24 cellular contexts compared by ENCODE assay signal in the genomic region with DNA sequence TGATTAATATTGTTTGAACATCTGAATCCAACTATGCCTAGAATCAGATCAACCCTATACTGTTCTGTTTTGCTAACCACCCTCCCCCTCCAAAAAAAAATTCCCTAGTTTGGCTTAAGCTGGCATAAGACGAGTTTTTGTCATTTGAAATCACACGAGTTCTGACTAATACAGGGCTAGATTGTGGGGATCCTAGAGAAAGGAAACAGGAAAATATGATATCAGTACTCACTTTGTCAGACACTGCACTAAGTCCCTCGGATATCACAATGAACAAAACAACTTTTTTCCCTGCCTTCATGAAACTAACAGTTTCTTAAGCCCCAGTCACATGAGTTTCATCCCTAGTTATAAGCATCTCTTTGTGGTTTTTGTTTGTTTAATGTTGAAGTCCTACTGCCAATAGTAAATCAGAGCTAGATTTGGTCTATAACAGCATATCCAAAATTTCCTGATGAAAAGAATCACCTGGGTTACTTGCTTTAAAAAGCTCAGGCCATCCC.
"Had no signal": no experiment of that assay in that cellular context is flagged by ENCODE, and none has a peak within 500 bp of the region (broad histone marks: within the 10 kb centered on the region; RNA-seq: fewer than 3 reads in every experiment).

No MANE protein-coding gene starts in this region.

- H3K27ac Mint-ChIP-seq: activated CD4-positive, alpha-beta memory T cell treated with anti-CD3 and anti-CD28 coated beads for 36 hours; activated naive CD4-positive, alpha-beta T cell treated with anti-CD3 and anti-CD28 coated beads for 36 hours; mesothelial cell of epicardium; natural killer cell; T-helper 17 cell had no signal

- DNase-seq: activated CD4-positive, alpha-beta memory T cell treated with anti-CD3 and anti-CD28 coated beads for 36 hours; activated CD4-positive, alpha-beta T cell treated with anti-CD3 and anti-CD28 coated beads for 4 hours; activated CD4-positive, CD25-positive, alpha-beta regulatory T cell; activated naive CD4-positive, alpha-beta T cell treated with anti-CD3 and anti-CD28 coated beads for 36 hours; activated T-cell treated with anti-CD3 and anti-CD28 coated beads, Interleukin-2, amount 50 U/mL, for 48 hours; amygdala; cortex of kidney; erythroblast; foreskin keratinocyte; glutamatergic neuron; hippocampal formation; kidney glomerular epithelial cell; left lung; natural killer cell; ovary; psoas muscle; spleen; stimulated activated CD4-positive, alpha-beta T cell treated with anti-CD3 and anti-CD28 coated beads, Interleukin-4, amount 100 ng/mL, for 24 hours; stimulated activated naive CD4-positive, alpha-beta T cell treated with Interleukin-2 at 50 U/mL for 16 hours; T-helper 17 cell; upper lobe of right lung had no signal

- H3K27me3 ChIP-seq: cardiac muscle cell, foreskin keratinocyte, left lung, ovary, right atrium auricular region, spleen, upper lobe of right lung had no signal

- H3K36me3 ChIP-seq: cardiac muscle cell, left lung, ovary, right atrium auricular region, spleen, upper lobe of right lung had no signal

- H3K36me3 Mint-ChIP-seq: activated CD4-positive, alpha-beta memory T cell treated with anti-CD3 and anti-CD28 coated beads for 36 hours; mesothelial cell of epicardium; natural killer cell had no signal

- H3K4me3 ChIP-seq: cardiac muscle cell, left lung, ovary, psoas muscle, right atrium auricular region, spleen, upper lobe of right lung had no signal

- H3K27ac ChIP-seq: cardiac muscle cell, foreskin keratinocyte, left lung, ovary, psoas muscle, right atrium auricular region, upper lobe of right lung had no signal

- H3K4me1 ChIP-seq: foreskin keratinocyte, left lung, psoas muscle, right atrium auricular region, spleen, upper lobe of right lung had no signal

- ATAC-seq: foreskin keratinocyte, left lung, natural killer cell, psoas muscle, T-helper 17 cell, upper lobe of right lung had no signal

- H3K9me3 Mint-ChIP-seq: activated naive CD4-positive, alpha-beta T cell treated with anti-CD3 and anti-CD28 coated beads for 36 hours had no signal

- H3K9me3 ChIP-seq: ovary had no signal
